In genomic region chr10:119498889-119499864, GRCh38 we compare ENCODE assay signal across 1 cellular context.
TF ChIP-seq lines count a peak whose summit lies in the region.

No MANE protein-coding gene starts in this region.

TF ChIP-seq in HepG2, 621 proteins besides CTCF, POLR2A, EP300 and RAD21 (continued from another document and continues in another):
- TF ChIP-seq ZNF574 (CRISPR knock-in tag; IDR thresholded peaks at IDR 0.05) (peak; percentile 66), SAP130 (CRISPR knock-in tag; IDR thresholded peaks at IDR 0.05; ENCODE audit: low read depth) (peak; percentile 35; the same call in 1 of the 2 replicates), IKZF5 (CRISPR knock-in tag; IDR thresholded peaks at IDR 0.05) (peak; percentile 98), ZNF331 (CRISPR knock-in tag; IDR thresholded peaks at IDR 0.05) (peak; percentile 70; the same call in 1 of the 2 replicates), ZNF205 (CRISPR knock-in tag; IDR thresholded peaks at IDR 0.05) (no peak), RXRA (CRISPR knock-in tag; IDR thresholded peaks at IDR 0.05) (peak; percentile 74), GLI4 (CRISPR knock-in tag; IDR thresholded peaks at IDR 0.05; ENCODE audit: borderline replicate concordance) (0 out of 2 replicates have a peak, but pooled peaks have one; percentile 21), HOXA3 (CRISPR knock-in tag; IDR thresholded peaks at IDR 0.05) (peak; percentile 75; the same call in 1 of the 2 replicates), NBN (conservative IDR thresholded peaks at IDR 0.05) (no peak), PHF21A (CRISPR knock-in tag; IDR thresholded peaks at IDR 0.05) (peak; percentile 89), RNF2 (conservative IDR thresholded peaks at IDR 0.05; ENCODE audit: low read depth) (no peak), RFXAP (CRISPR knock-in tag; IDR thresholded peaks at IDR 0.05; ENCODE audit: borderline replicate concordance) (0 out of 2 replicates have a peak, but pooled peaks have one; percentile 55), ZNF280D (CRISPR knock-in tag; IDR thresholded peaks at IDR 0.05) (no peak), SOX13 (IDR thresholded peaks at IDR 0.05) (peak; percentile 63), SOX13 (CRISPR knock-in tag; conservative IDR thresholded peaks at IDR 0.05 in 1 of 2, IDR thresholded peaks at IDR 0.05 in 1 of 2) (peak in 1 of 2 experiments; percentile 89; a peak in 2 of 4 replicates), HIC2 (CRISPR knock-in tag; IDR thresholded peaks at IDR 0.05; ENCODE audit: low read depth) (peak; percentile 91), NR2F2 (IDR thresholded peaks at IDR 0.05; ENCODE audit: borderline replicate concordance, low read depth) (peak; percentile 31; the same call in 1 of the 2 replicates), ZBTB43 (CRISPR knock-in tag; conservative IDR thresholded peaks at IDR 0.05) (peak; percentile 84; the same call in 1 of the 2 replicates), ZFX (CRISPR knock-in tag; IDR thresholded peaks at IDR 0.05; ENCODE audit: low read depth) (peak; percentile 41), MLX (CRISPR knock-in tag; IDR thresholded peaks at IDR 0.05) (peak; percentile 72), MLLT10 (CRISPR knock-in tag; IDR thresholded peaks at IDR 0.05) (no peak), MEF2D (CRISPR knock-in tag; IDR thresholded peaks at IDR 0.05) (peak; percentile 87), XRCC5 (optimal IDR thresholded peaks at IDR 0.05; ENCODE audit: low read length) (peak; percentile 13), THRA (CRISPR knock-in tag; IDR thresholded peaks at IDR 0.05; ENCODE audit: borderline replicate concordance) (peak; percentile 43; the same call in 1 of the 2 replicates), ZFP36L2 (CRISPR knock-in tag; IDR thresholded peaks at IDR 0.05) (no peak), HMG20A (CRISPR knock-in tag; IDR thresholded peaks at IDR 0.05; ENCODE audit: borderline replicate concordance) (peak; percentile 65), TP53 (CRISPR knock-in tag; conservative IDR thresholded peaks at IDR 0.05) (0 out of 2 replicates have a peak, but pooled peaks have one; percentile 36), HNF1A (IDR thresholded peaks at IDR 0.05; ENCODE audit: low read depth) (no peak), HNF1A (CRISPR knock-in tag; IDR thresholded peaks at IDR 0.05; ENCODE audit: borderline replicate concordance) (peak; percentile 33; the same call in 1 of the 2 replicates), ZNF598 (CRISPR knock-in tag; IDR thresholded peaks at IDR 0.05; ENCODE audit: borderline replicate concordance) (peak; percentile 39; the same call in 1 of the 2 replicates), FOXJ3 (CRISPR knock-in tag; IDR thresholded peaks at IDR 0.05; ENCODE audit: borderline replicate concordance) (peak; percentile 31; the same call in 1 of the 2 replicates), ZNF652 (CRISPR knock-in tag; IDR thresholded peaks at IDR 0.05; ENCODE audit: borderline replicate concordance, low read depth) (peak; percentile 82), MXD4 (CRISPR knock-in tag; IDR thresholded peaks at IDR 0.05) (peak; percentile 13; the same call in 1 of the 2 replicates), HMGXB4 (CRISPR knock-in tag; IDR thresholded peaks at IDR 0.05; ENCODE audit: borderline replicate concordance in 1 of 2, low read depth in 1 of 2) (peak in 1 of 2 experiments; percentile 26; a peak in 1 of 4 replicates)
